Comparison of ENCODE assay signal across 1 cellular context in genomic region chr11:75562836-75563484, GRCh38.
TF ChIP-seq lines count a peak whose summit lies in the region.

No MANE protein-coding gene starts in this region.

TF ChIP-seq in K562, 482 proteins besides CTCF, POLR2A, EP300 and RAD21 (continued from another document):
- 0 out of 2 replicates have a peak, but pooled peaks have one; percentile 5 for TF ChIP-seq AFF4 (CRISPR knock-in tag; IDR thresholded peaks at IDR 0.05)
- TF ChIP-seq ZC3H4 (CRISPR knock-in tag; IDR thresholded peaks at IDR 0.05; ENCODE audit: borderline replicate concordance) = 0 out of 2 replicates have a peak, but pooled peaks have one; percentile 25
- 0 out of 2 replicates have a peak, but pooled peaks have one; percentile 1 for TF ChIP-seq MYC (IDR thresholded peaks at IDR 0.05; ENCODE audit: low read depth, low read length)
- TF ChIP-seq MYC (CRISPR knock-in tag; IDR thresholded peaks at IDR 0.05; ENCODE audit: borderline replicate concordance, low read depth) = no peak
- TF ChIP-seq MBD2 (IDR thresholded peaks at IDR 0.05; ENCODE audit: borderline replicate concordance, low read depth) = no peak
- TF ChIP-seq ZNF212 (CRISPR knock-in tag; IDR thresholded peaks at IDR 0.05) = no peak
- no peak for TF ChIP-seq SREBF2 (CRISPR knock-in tag; IDR thresholded peaks at IDR 0.05)
- 0 out of 2 replicates have a peak, but pooled peaks have one; percentile 17 for TF ChIP-seq ZNF311 (CRISPR knock-in tag; IDR thresholded peaks at IDR 0.05)
- TF ChIP-seq ZBTB7A (IDR thresholded peaks at IDR 0.05; ENCODE audit: borderline replicate concordance, control insufficient read depth, low read depth, low read length) = peak; percentile 46; the same call in 1 of the 2 replicates
- no peak for TF ChIP-seq ATF2 (CRISPR knock-in tag; IDR thresholded peaks at IDR 0.05)
- TF ChIP-seq KDM1A (IDR thresholded peaks at IDR 0.05) = peak; percentile 81
- 0 out of 2 replicates have a peak, but pooled peaks have one; percentile 5 for TF ChIP-seq SPI1 (IDR thresholded peaks at IDR 0.05; ENCODE audit: borderline replicate concordance, low read depth, low read length)
